ENCODE assay signal across 14 cellular contexts in the genomic region with DNA sequence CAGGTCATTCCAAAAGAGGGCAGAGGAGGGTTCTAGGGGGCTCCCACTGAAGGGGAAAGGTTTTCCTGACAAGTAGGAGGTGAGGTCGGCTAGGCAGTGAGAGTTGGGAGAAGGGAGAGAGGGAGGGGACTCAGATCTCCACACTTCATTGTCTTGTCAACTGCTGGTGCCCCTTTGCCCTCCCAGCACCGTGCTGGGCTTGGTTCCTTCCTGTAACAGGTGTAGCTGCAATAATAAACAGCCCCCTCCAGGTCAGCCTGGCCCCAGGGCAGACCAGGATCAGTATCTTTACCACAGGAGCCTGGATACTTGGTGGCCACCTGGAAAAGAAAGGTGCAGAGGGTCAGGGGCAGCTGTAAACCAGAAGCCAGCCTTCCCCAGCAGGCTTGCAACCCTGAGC. TPM values are rescaled to one million over a fixed set of nuclear protein-coding genes. Genes with fewer than 3 reads are reported as not detected.
DNase-seq lines count a peak whose midpoint lies in the region; ATAC-seq, FAIRE-seq and TF ChIP-seq lines count a peak whose summit lies in the region.
"Had no signal": no experiment of that assay in that cellular context is flagged by ENCODE, and none has a peak within 500 bp of the region (broad histone marks: within the 10 kb centered on the region; RNA-seq: fewer than 3 reads in every experiment).

No MANE protein-coding gene starts in this region.

- H3K9me3 ChIP-seq in HepG2 (ENCODE audit: low read length) (no peaks in the 10 kb centered on the region), right lobe of liver (no peaks in the 10 kb centered on the region)
- H3K9me3 ChIP-seq: BLaER1 treated with 17β-estradiol and CSF1 and Interleukin-3, amounts not matched to agents 10 nM and 100 nM had no signal

- H3K27me3 Mint-ChIP-seq in type B pancreatic cell: peaks cover 16% of the 10 kb centered on the region

- in situ Hi-C loops in HepG2 (cut with HindIII; ENCODE audit: extremely low pct_ligation_motif_present, low pct_unique_long_range_greater_than_20kb): no loop called here

- H3K36me3 Mint-ChIP-seq in type B pancreatic cell: no peaks in the 10 kb centered on the region
- H3K36me3 Mint-ChIP-seq: CD4-positive, CD25-positive, alpha-beta regulatory T cell had no signal

- DNase-seq in HepG2 (ENCODE audit: low spot score): no peak
- no peak for DNase-seq in right lobe of liver
- peak; percentile 51 for DNase-seq in NCI-H69 (lab: John Stamatoyannopoulos, UW)
- no peak for DNase-seq in dorsolateral prefrontal cortex
- DNase-seq in type B pancreatic cell (ENCODE audit: extremely low spot score, unreplicated experiment): no peak
- no peak for DNase-seq in NCI-H82 treated with DMSO at 0.1 percent for 48 hours (lab: John Stamatoyannopoulos, UW; ENCODE audit: unreplicated experiment)
- no peak for DNase-seq in NCI-H524 (lab: John Stamatoyannopoulos, UW)
- DNase-seq in GM10248 (ENCODE audit: extremely low spot score): no peak
- DNase-seq: 8988T; CD4-positive, CD25-positive, alpha-beta regulatory T cell; DMS53; HCEC 1CT had no signal

- H2AFZ ChIP-seq in HepG2 (ENCODE audit: low read length): no peak overlapping the region

- ATAC-seq in HepG2: no peak
- no peak for ATAC-seq in right lobe of liver

- no peak for TF ChIP-seq POLR2A in HepG2 (IDR thresholded peaks at IDR 0.05; ENCODE audit: insufficient read depth in 1 of 2, low read depth in 2 of 2, low read length in 2 of 2)
- TF ChIP-seq POLR2A in right lobe of liver (IDR thresholded peaks at IDR 0.05): no peak

- peak overlapping the region; percentile 54 for H3K4me2 ChIP-seq in HepG2 (ENCODE audit: low read depth, low read length)

- H3K9ac ChIP-seq in HepG2 (ENCODE audit: insufficient read depth, low read depth, low read length): peak overlapping the region; percentile 8; the same call in 1 of the 2 replicates
- H3K9ac ChIP-seq: BLaER1 treated with 17β-estradiol and CSF1 and Interleukin-3, amounts not matched to agents 10 nM and 100 nM had no signal

- H3K4me1 Mint-ChIP-seq in type B pancreatic cell (ENCODE audit: unreplicated experiment): peaks cover 42% of the 10 kb centered on the region

- POLR2A ChIA-PET in HepG2 (lab: Yijun Ruan, JAX): interaction anchor here (0.7 to 1.2 kb wide), 2 partner anchors 14 to 56 kb away, joined by 3 read pairs; a partner anchor contains a TSS
- POLR2A ChIA-PET in GM10248 (lab: Yijun Ruan, JAX): no interaction called here

- peaks cover 17% of the 10 kb centered on the region for H3K79me2 ChIP-seq in HepG2 (ENCODE audit: insufficient read depth, low read length)

- peaks cover 7% of the 10 kb centered on the region for H3K9me3 Mint-ChIP-seq in type B pancreatic cell

- H3K27me3 ChIP-seq in HepG2 (ENCODE audit: control insufficient read depth in 1 of 2, insufficient read depth in 2 of 2, low read length in 2 of 2): peaks cover 0 to 2% of the 10 kb centered on the region in 2 experiments; a peak in 3 of 5 replicates
- H3K27me3 ChIP-seq in right lobe of liver: no peaks in the 10 kb centered on the region
- no peaks in the 10 kb centered on the region for H3K27me3 ChIP-seq in dorsolateral prefrontal cortex
- H3K27me3 ChIP-seq: BLaER1 treated with 17β-estradiol and CSF1 and Interleukin-3, amounts not matched to agents 10 nM and 100 nM had no signal

- peak overlapping the region; percentile 3 for H3K4me3 Mint-ChIP-seq in type B pancreatic cell

- FAIRE-seq in HepG2 (lab: Jason Lieb, UNC): no peak
- FAIRE-seq: HTR-8/SVneo had no signal

- H4K20me1 ChIP-seq in HepG2 (ENCODE audit: insufficient read depth, low read length): 0 out of 2 replicates have a peak, but pooled peaks cover 3% of the 10 kb centered on the region

- H3K4me3 ChIP-seq in HepG2 (replicated peaks in 1 of 3; ENCODE audit: insufficient read depth in 1 of 3, low read depth in 2 of 3, low read length in 3 of 3) (peak overlapping the region in 1 of 3 experiments; percentile 27; a peak in 1 of 6 replicates), right lobe of liver (no peak overlapping the region), dorsolateral prefrontal cortex (no peak overlapping the region)
- H3K4me3 ChIP-seq: BLaER1 treated with 17β-estradiol and CSF1 and Interleukin-3, amounts not matched to agents 10 nM and 100 nM had no signal

- H3K4me1 ChIP-seq in HepG2 (ENCODE audit: insufficient read depth, low read length): peaks cover 84% of the 10 kb centered on the region
- H3K4me1 ChIP-seq in right lobe of liver: peaks cover 0 to 34% (median 8%) of the 10 kb centered on the region in 4 donors

- WGBS in HepG2 (ENCODE audit: low lambda C conversion rate): 0% methylated on average over 2 of the region's 2 CpGs
- 57% methylated on average over 2 of the region's 2 CpGs for WGBS in right lobe of liver (ENCODE audit: insufficient coverage, low coverage, low lambda C conversion rate, missing lambda C conversion rate)

- no TSS peak for BruUV-seq in HepG2 (replicated peaks; lab: Mats Ljungman, UMichigan)

- TF ChIP-seq EP300 in HepG2 (IDR thresholded peaks at IDR 0.05; ENCODE audit: low read depth in 2 of 2, low read length in 2 of 2) (no peak), HepG2 (CRISPR knock-in tag; IDR thresholded peaks at IDR 0.05; ENCODE audit: borderline replicate concordance) (no peak)

- H3K36me3 ChIP-seq in HepG2 (replicated peaks in 1 of 2; ENCODE audit: control insufficient read depth in 1 of 2, insufficient read depth in 2 of 2, low read length in 2 of 2) (no peaks in the 10 kb centered on the region), right lobe of liver (no peaks in the 10 kb centered on the region)
- H3K36me3 ChIP-seq: BLaER1 treated with 17β-estradiol and CSF1 and Interleukin-3, amounts not matched to agents 10 nM and 100 nM had no signal

- CTCF ChIA-PET in HepG2 (lab: Yijun Ruan, JAX; ENCODE audit: low intra/inter-chr PET ratio, low total read pairs): no interaction called here
- CTCF ChIA-PET in GM10248 (lab: Yijun Ruan, JAX): interaction anchor here (3.0 kb wide), 1 partner anchor 25 kb away, joined by 9 read pairs; no protein-coding TSS in a partner anchor

- TF ChIP-seq CTCF in HepG2 (CRISPR knock-in tag; IDR thresholded peaks at IDR 0.05) (no peak), right lobe of liver (IDR thresholded peaks at IDR 0.05) (no peak), dorsolateral prefrontal cortex (IDR thresholded peaks at IDR 0.05 in 54 of 56, conservative IDR thresholded peaks at IDR 0.05 in 2 of 56; ENCODE audit: low read depth in 1 of 56, partially characterized antibody in 56 of 56) (no peak), type B pancreatic cell (conservative IDR thresholded peaks at IDR 0.05) (no peak), GM10248 (IDR thresholded peaks at IDR 0.05; ENCODE audit: control extremely low read depth, extremely low read depth, low read depth, missing control alignments) (no peak)

- intact Hi-C loops in HepG2 (cut with micrococcal nuclease; ENCODE audit: unreplicated experiment): no loop called here
- intact Hi-C loops in right lobe of liver (cut with DNase I): no loop called here
- intact Hi-C loops in dorsolateral prefrontal cortex (cut with DNase I): no loop called here

- H3K27ac ChIP-seq in HepG2 (ENCODE audit: extremely low read length, insufficient read depth, low read length) (no peak overlapping the region), right lobe of liver (no peak overlapping the region), dorsolateral prefrontal cortex (peak overlapping the region in 31 of 59 donors; percentile 2 to 90 (median 62))
- H3K27ac ChIP-seq: BLaER1 treated with 17β-estradiol and CSF1 and Interleukin-3, amounts not matched to agents 10 nM and 100 nM had no signal

- H3K27ac Mint-ChIP-seq in type B pancreatic cell: no peak overlapping the region

- no peak for TF ChIP-seq RAD21 in HepG2 (CRISPR knock-in tag; IDR thresholded peaks at IDR 0.05)

RNA-seq across cellular contexts. Expression of a gene that starts 2.9 kb away (rescaled TPM):
- total RNA-seq in HepG2 (2016; rRNA removed; fragmentation: Illumina TruSeq; extraction: Trizol) (14.0 and 14.2 TPM in 2 replicates), right lobe of liver (1 to 10 TPM; 4.3 to 9.6 (median 8.0) TPM), dorsolateral prefrontal cortex (10 to 100 TPM; 21.0 to 44.7 (median 30.4) TPM), type B pancreatic cell (ENCODE audit: low replicate concordance) (23.5 and 24.9 TPM in 2 replicates)
- 9.3 and 12.2 TPM in 2 replicates for total RNA-seq in HepG2 (2016; cell fraction: cytosol; rRNA removed; fragmentation: Illumina TruSeq; extraction: Trizol; ENCODE audit: low read depth)
- 13.2 and 17.0 TPM in 2 replicates for total RNA-seq in HepG2 (2016; cell fraction: insoluble cytoplasmic fraction; rRNA removed; fragmentation: Illumina TruSeq; extraction: Trizol)
- total RNA-seq in HepG2 (2016; cell fraction: membrane; rRNA removed; fragmentation: Illumina TruSeq; extraction: Trizol): 20.0 and 22.1 TPM in 2 replicates
- 12.3 and 13.2 TPM in 2 replicates for total RNA-seq in HepG2 (2016; cell fraction: nucleus; rRNA removed; fragmentation: Illumina TruSeq; extraction: Trizol)
- polyA plus RNA-seq in HepG2 (2011; rRNA removed): 12.0 and 13.4 TPM in 2 replicates
- polyA plus RNA-seq in HepG2 (2011; cell fraction: cytosol; rRNA removed): 6.5 and 11.1 TPM in 2 replicates
- 7.0 and 14.1 TPM in 2 replicates for polyA plus RNA-seq in HepG2 (2011; cell fraction: nucleus; rRNA removed)
- polyA plus RNA-seq in HepG2 (2012): 10.7 and 12.1 TPM in 2 replicates
- 10.5 and 12.2 TPM in 2 replicates for polyA plus RNA-seq in HepG2 (2016; cell fraction: cytosol; fragmentation: Illumina TruSeq; extraction: Trizol; ENCODE audit: low read depth)
- polyA plus RNA-seq in HepG2 (2016; cell fraction: insoluble cytoplasmic fraction; fragmentation: Illumina TruSeq; extraction: Trizol; ENCODE audit: low read depth): 19.5 and 23.9 TPM in 2 replicates
- 17.5 and 18.4 TPM in 2 replicates for polyA plus RNA-seq in HepG2 (2016; cell fraction: membrane; fragmentation: Illumina TruSeq; extraction: Trizol; ENCODE audit: low read depth)
- polyA plus RNA-seq in HepG2 (2016; cell fraction: nucleus; fragmentation: Illumina TruSeq; extraction: Trizol; ENCODE audit: insufficient read depth, low read depth): 23.8 and 26.9 TPM in 2 replicates
- 3.9 and 8.0 TPM in 2 replicates for polyA minus RNA-seq in HepG2 (2011; rRNA and poly(A)+ RNA removed; ENCODE audit: low replicate concordance)
- 4.9 and 5.9 TPM in 2 replicates for polyA minus RNA-seq in HepG2 (2011; cell fraction: cytosol; rRNA and poly(A)+ RNA removed)
- polyA minus RNA-seq in HepG2 (2011; cell fraction: nucleus; rRNA and poly(A)+ RNA removed): 7.3 and 17.8 TPM in 2 replicates

RNA-seq across cellular contexts. Expression of a gene that starts 48.0 kb away (rescaled TPM):
- total RNA-seq in HepG2 (2016; rRNA removed; fragmentation: Illumina TruSeq; extraction: Trizol) (41.1 and 42.6 TPM in 2 replicates), right lobe of liver (100 to 1,000 TPM in 3 of 6 experiments, 10 to 100 TPM in 3; 67.8 to 269 (median 149) TPM), dorsolateral prefrontal cortex (10 to 100 TPM in 32 of 120 experiments, 1 to 10 TPM in 88; 2.1 to 21.2 (median 8.1) TPM), type B pancreatic cell (ENCODE audit: low replicate concordance) (5.6 and 6.9 TPM in 2 replicates)
- total RNA-seq in HepG2 (2016; cell fraction: cytosol; rRNA removed; fragmentation: Illumina TruSeq; extraction: Trizol; ENCODE audit: low read depth): 13.1 and 13.7 TPM in 2 replicates
- 39.0 and 39.8 TPM in 2 replicates for total RNA-seq in HepG2 (2016; cell fraction: insoluble cytoplasmic fraction; rRNA removed; fragmentation: Illumina TruSeq; extraction: Trizol)
- total RNA-seq in HepG2 (2016; cell fraction: membrane; rRNA removed; fragmentation: Illumina TruSeq; extraction: Trizol): 18.6 and 20.4 TPM in 2 replicates
- total RNA-seq in HepG2 (2016; cell fraction: nucleus; rRNA removed; fragmentation: Illumina TruSeq; extraction: Trizol): 48.2 and 48.3 TPM in 2 replicates
- polyA plus RNA-seq in HepG2 (2011; rRNA removed): 98.5 and 105 TPM in 2 replicates
- 49.0 and 60.3 TPM in 2 replicates for polyA plus RNA-seq in HepG2 (2011; cell fraction: cytosol; rRNA removed)
- 306 and 373 TPM in 2 replicates for polyA plus RNA-seq in HepG2 (2011; cell fraction: nucleus; rRNA removed)
- polyA plus RNA-seq in HepG2 (2012): 29.8 and 60.1 TPM in 2 replicates
- polyA plus RNA-seq in HepG2 (2016; cell fraction: cytosol; fragmentation: Illumina TruSeq; extraction: Trizol; ENCODE audit: low read depth): 12.5 and 13.1 TPM in 2 replicates
- 50.0 and 58.0 TPM in 2 replicates for polyA plus RNA-seq in HepG2 (2016; cell fraction: insoluble cytoplasmic fraction; fragmentation: Illumina TruSeq; extraction: Trizol; ENCODE audit: low read depth)
- polyA plus RNA-seq in HepG2 (2016; cell fraction: membrane; fragmentation: Illumina TruSeq; extraction: Trizol; ENCODE audit: low read depth): 16.6 and 17.1 TPM in 2 replicates
- 86.5 and 86.8 TPM in 2 replicates for polyA plus RNA-seq in HepG2 (2016; cell fraction: nucleus; fragmentation: Illumina TruSeq; extraction: Trizol; ENCODE audit: insufficient read depth, low read depth)
- polyA minus RNA-seq in HepG2 (2011; rRNA and poly(A)+ RNA removed; ENCODE audit: low replicate concordance): 95.4 TPM in 1 of 2 replicates, not detected in the other
- 23.3 and 26.9 TPM in 2 replicates for polyA minus RNA-seq in HepG2 (2011; cell fraction: cytosol; rRNA and poly(A)+ RNA removed)
- polyA minus RNA-seq in HepG2 (2011; cell fraction: nucleus; rRNA and poly(A)+ RNA removed): 86.3 and 110 TPM in 2 replicates
- total RNA-seq: CD4-positive, CD25-positive, alpha-beta regulatory T cell had no signal
- polyA plus RNA-seq: CD4-positive, CD25-positive, alpha-beta regulatory T cell had no signal

RNA-seq across cellular contexts. Expression of a gene that starts 55.3 kb away (rescaled TPM):
- total RNA-seq in HepG2 (2016; rRNA removed; fragmentation: Illumina TruSeq; extraction: Trizol) (153 and 229 TPM in 2 replicates), right lobe of liver (10 to 100 TPM; 35.5 to 70.2 (median 47.3) TPM), dorsolateral prefrontal cortex (10 to 100 TPM; 33.2 to 82.3 (median 62.6) TPM), type B pancreatic cell (ENCODE audit: low replicate concordance) (72.1 and 76.9 TPM in 2 replicates)
- 14.8 and 15.6 TPM in 2 replicates for total RNA-seq in HepG2 (2016; cell fraction: cytosol; rRNA removed; fragmentation: Illumina TruSeq; extraction: Trizol; ENCODE audit: low read depth)
- 155 and 245 TPM in 2 replicates for total RNA-seq in HepG2 (2016; cell fraction: insoluble cytoplasmic fraction; rRNA removed; fragmentation: Illumina TruSeq; extraction: Trizol)
- total RNA-seq in HepG2 (2016; cell fraction: membrane; rRNA removed; fragmentation: Illumina TruSeq; extraction: Trizol): 30.6 and 31.8 TPM in 2 replicates
- 63.1 and 66.4 TPM in 2 replicates for total RNA-seq in HepG2 (2016; cell fraction: nucleus; rRNA removed; fragmentation: Illumina TruSeq; extraction: Trizol)
- 97.1 and 108 TPM in 2 replicates for polyA plus RNA-seq in HepG2 (2011; rRNA removed)
- polyA plus RNA-seq in HepG2 (2011; cell fraction: cytosol; rRNA removed): 68.4 and 102 TPM in 2 replicates
- polyA plus RNA-seq in HepG2 (2011; cell fraction: nucleus; rRNA removed): 28.4 and 37.7 TPM in 2 replicates
- polyA plus RNA-seq in HepG2 (2012): 113 and 146 TPM in 2 replicates
- polyA plus RNA-seq in HepG2 (2016; cell fraction: cytosol; fragmentation: Illumina TruSeq; extraction: Trizol; ENCODE audit: low read depth): 11.6 and 12.1 TPM in 2 replicates
- polyA plus RNA-seq in HepG2 (2016; cell fraction: insoluble cytoplasmic fraction; fragmentation: Illumina TruSeq; extraction: Trizol; ENCODE audit: low read depth): 209 and 226 TPM in 2 replicates
- polyA plus RNA-seq in HepG2 (2016; cell fraction: membrane; fragmentation: Illumina TruSeq; extraction: Trizol; ENCODE audit: low read depth): 23.0 and 24.8 TPM in 2 replicates
- 66.3 and 77.5 TPM in 2 replicates for polyA plus RNA-seq in HepG2 (2016; cell fraction: nucleus; fragmentation: Illumina TruSeq; extraction: Trizol; ENCODE audit: insufficient read depth, low read depth)
- polyA minus RNA-seq in HepG2 (2011; rRNA and poly(A)+ RNA removed; ENCODE audit: low replicate concordance): 76.8 and 97.2 TPM in 2 replicates
- polyA minus RNA-seq in HepG2 (2011; cell fraction: cytosol; rRNA and poly(A)+ RNA removed): 47.7 and 50.9 TPM in 2 replicates
- polyA minus RNA-seq in HepG2 (2011; cell fraction: nucleus; rRNA and poly(A)+ RNA removed): 91.3 and 98.1 TPM in 2 replicates

Comparison
In these comparisons a context has a peak if more than half of its experiments do, and no peak if none do; other contexts are left out.
1. H3K27ac ChIP-seq: peak in dorsolateral prefrontal cortex (31 of 59); none in HepG2 (single experiment) and right lobe of liver (0 of 3).